20 cellular contexts compared by ENCODE assay signal in the genomic region with DNA sequence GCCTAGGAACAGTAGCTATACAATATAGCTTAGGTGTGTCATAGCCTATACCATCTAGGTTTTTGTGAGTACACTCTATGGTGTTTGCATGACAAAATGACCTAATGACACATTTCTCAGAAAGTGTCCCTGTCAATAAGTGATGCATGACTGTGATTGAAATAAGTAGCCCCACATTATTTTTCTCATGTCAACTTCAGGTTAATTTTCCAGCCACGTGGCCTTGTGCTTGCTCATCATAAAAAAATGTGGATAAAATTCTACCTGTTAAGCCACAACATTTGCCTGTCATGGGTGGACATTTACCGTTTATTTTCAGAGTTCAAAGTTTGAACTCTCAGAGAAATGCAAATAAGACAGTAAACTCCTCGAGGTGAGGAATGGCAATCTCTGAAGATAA. TPM values are rescaled to one million over a fixed set of nuclear protein-coding genes. Genes with fewer than 3 reads are reported as not detected.
DNase-seq lines count a peak whose midpoint lies in the region; ATAC-seq, FAIRE-seq and TF ChIP-seq lines count a peak whose summit lies in the region.
"Had no signal": no experiment of that assay in that cellular context is flagged by ENCODE, and none has a peak within 500 bp of the region (broad histone marks: within the 10 kb centered on the region; RNA-seq: fewer than 3 reads in every experiment).

No MANE protein-coding gene starts in this region.

- DNase-seq in HepG2 (ENCODE audit: low spot score) (peak; percentile 45), right lobe of liver (no peak), M059J (ENCODE audit: low read depth) (peak; percentile 20), left colon (no peak), D341Med (ENCODE audit: low spot score) (no peak), nucleus accumbens (lab: John Stamatoyannopoulos, UW) (no peak)
- DNase-seq: ACHN; BE2C; C1 segment of cervical spinal cord; CD4-positive, CD25-positive, alpha-beta regulatory T cell; CD8-positive, alpha-beta memory T cell; COR-L47; DMS153; DND-41; H9; KG1 had no signal

- no peak for TF ChIP-seq CTCF in HepG2 (CRISPR knock-in tag; IDR thresholded peaks at IDR 0.05)
- no peak for TF ChIP-seq CTCF in right lobe of liver (IDR thresholded peaks at IDR 0.05)

- BruUV-seq in HepG2 (replicated peaks; lab: Mats Ljungman, UMichigan): no TSS peak

- no peak overlapping the region for H2AFZ ChIP-seq in HepG2 (ENCODE audit: low read length)

- no peak for TF ChIP-seq RAD21 in HepG2 (CRISPR knock-in tag; IDR thresholded peaks at IDR 0.05)

- no peaks in the 10 kb centered on the region for H4K20me1 ChIP-seq in HepG2 (ENCODE audit: insufficient read depth, low read length)

- ATAC-seq in HepG2: no peak
- no peak for ATAC-seq in right lobe of liver
- peak; percentile 47 for ATAC-seq in left colon
- no peak for ATAC-seq in GM21390 (IDR thresholded peaks at IDR 0.05; ENCODE audit: unreplicated experiment)
- ATAC-seq: GM12878 had no signal

- H3K27me3 ChIP-seq in HepG2 (ENCODE audit: control insufficient read depth in 1 of 2, insufficient read depth in 2 of 2, low read length in 2 of 2) (no peaks in the 10 kb centered on the region), right lobe of liver (no peaks in the 10 kb centered on the region)
- H3K27me3 ChIP-seq: BE2C had no signal

- H3K4me3 ChIP-seq in HepG2 (replicated peaks in 1 of 3; ENCODE audit: insufficient read depth in 1 of 3, low read depth in 2 of 3, low read length in 3 of 3) (no peak overlapping the region), right lobe of liver (no peak overlapping the region)
- H3K4me3 ChIP-seq: GM12878 had no signal

- in situ Hi-C loops in HepG2 (cut with HindIII; ENCODE audit: extremely low pct_ligation_motif_present, low pct_unique_long_range_greater_than_20kb): no loop called here

- FAIRE-seq in HepG2 (lab: Jason Lieb, UNC): peak; percentile 55
- FAIRE-seq: GM12878, H1, HTR-8/SVneo had no signal

- 3% methylated on average over 3 of the region's 3 CpGs for WGBS in HepG2 (ENCODE audit: low lambda C conversion rate)
- 33% methylated on average over 3 of the region's 3 CpGs for WGBS in right lobe of liver (ENCODE audit: insufficient coverage, low coverage, low lambda C conversion rate, missing lambda C conversion rate)

- TF ChIP-seq EP300 in HepG2 (IDR thresholded peaks at IDR 0.05; ENCODE audit: low read depth in 2 of 2, low read length in 2 of 2) (no peak), HepG2 (CRISPR knock-in tag; IDR thresholded peaks at IDR 0.05; ENCODE audit: borderline replicate concordance) (no peak)

- H3K27ac ChIP-seq in HepG2 (ENCODE audit: extremely low read length, insufficient read depth, low read length) (no peak overlapping the region), right lobe of liver (no peak overlapping the region)

- TF ChIP-seq POLR2A in HepG2 (IDR thresholded peaks at IDR 0.05; ENCODE audit: insufficient read depth in 1 of 2, low read depth in 2 of 2, low read length in 2 of 2) (no peak), right lobe of liver (IDR thresholded peaks at IDR 0.05) (no peak)

- CTCF ChIA-PET in HepG2 (lab: Yijun Ruan, JAX; ENCODE audit: low intra/inter-chr PET ratio, low total read pairs): no interaction called here

- H3K36me3 ChIP-seq in HepG2 (replicated peaks in 1 of 2; ENCODE audit: control insufficient read depth in 1 of 2, insufficient read depth in 2 of 2, low read length in 2 of 2) (no peaks in the 10 kb centered on the region), right lobe of liver (no peaks in the 10 kb centered on the region)
- H3K36me3 ChIP-seq: BE2C had no signal

- H3K9ac ChIP-seq in HepG2 (ENCODE audit: insufficient read depth, low read depth, low read length): no peak overlapping the region

- POLR2A ChIA-PET in HepG2 (lab: Yijun Ruan, JAX): no interaction called here

- H3K79me2 ChIP-seq in HepG2 (ENCODE audit: insufficient read depth, low read length): peaks cover 13% of the 10 kb centered on the region

- 0 out of 2 replicates have a peak overlapping the region, but pooled peaks have one; percentile 26 for H3K4me2 ChIP-seq in HepG2 (ENCODE audit: low read depth, low read length)

- intact Hi-C loops in HepG2 (cut with micrococcal nuclease; ENCODE audit: unreplicated experiment): no loop called here
- intact Hi-C loops in right lobe of liver (cut with DNase I): no loop called here
- intact Hi-C loops in left colon (cut with DNase I, micrococcal nuclease): no loop called here

- H3K9me3 ChIP-seq in HepG2 (ENCODE audit: low read length): no peaks in the 10 kb centered on the region
- no peaks in the 10 kb centered on the region for H3K9me3 ChIP-seq in right lobe of liver
- H3K9me3 ChIP-seq: BE2C had no signal

- H3K4me1 ChIP-seq in HepG2 (ENCODE audit: insufficient read depth, low read length): peaks cover 49% of the 10 kb centered on the region
- H3K4me1 ChIP-seq in right lobe of liver: no peaks in the 10 kb centered on the region

TF ChIP-seq in HepG2, 621 proteins besides CTCF, POLR2A, EP300 and RAD21 (continues in another document):
- TF ChIP-seq ZNF607 (CRISPR knock-in tag; IDR thresholded peaks at IDR 0.05; ENCODE audit: borderline replicate concordance): no peak
- TF ChIP-seq ZNF792 (CRISPR knock-in tag; IDR thresholded peaks at IDR 0.05): no peak
- peak; percentile 63 for TF ChIP-seq FOSL2 (CRISPR knock-in tag; IDR thresholded peaks at IDR 0.05)
- TF ChIP-seq ZXDC (CRISPR knock-in tag; IDR thresholded peaks at IDR 0.05): no peak
- TF ChIP-seq MBD4 (IDR thresholded peaks at IDR 0.05; ENCODE audit: borderline replicate concordance, low read length): no peak
- TF ChIP-seq XRCC5 (optimal IDR thresholded peaks at IDR 0.05; ENCODE audit: low read length): no peak
- TF ChIP-seq HOXA9 (CRISPR knock-in tag; IDR thresholded peaks at IDR 0.05; ENCODE audit: borderline replicate concordance): no peak
- no peak for TF ChIP-seq ZNF138 (CRISPR knock-in tag; IDR thresholded peaks at IDR 0.05; ENCODE audit: low read depth)
- TF ChIP-seq SP1 (IDR thresholded peaks at IDR 0.05): no peak
- no peak for TF ChIP-seq SP1 (CRISPR knock-in tag; IDR thresholded peaks at IDR 0.05)
- TF ChIP-seq THAP11 (CRISPR knock-in tag; IDR thresholded peaks at IDR 0.05): 0 out of 2 replicates have a peak, but pooled peaks have one; percentile 13

RNA-seq across cellular contexts. Expression of gene DISC1, which starts 5.5 kb away (rescaled TPM):
- 3.1 and 4.2 TPM in 2 replicates for total RNA-seq in HepG2 (2016; rRNA removed; fragmentation: Illumina TruSeq; extraction: Trizol)
- total RNA-seq in HepG2 (2016; cell fraction: cytosol; rRNA removed; fragmentation: Illumina TruSeq; extraction: Trizol; ENCODE audit: low read depth): 3.2 and 3.7 TPM in 2 replicates
- total RNA-seq in HepG2 (2016; cell fraction: insoluble cytoplasmic fraction; rRNA removed; fragmentation: Illumina TruSeq; extraction: Trizol): 2.7 and 3.2 TPM in 2 replicates
- 2.0 and 2.1 TPM in 2 replicates for total RNA-seq in HepG2 (2016; cell fraction: membrane; rRNA removed; fragmentation: Illumina TruSeq; extraction: Trizol)
- total RNA-seq in HepG2 (2016; cell fraction: nucleus; rRNA removed; fragmentation: Illumina TruSeq; extraction: Trizol): 11.7 and 13.7 TPM in 2 replicates
- polyA plus RNA-seq in HepG2 (2011; rRNA removed): 4.0 and 4.6 TPM in 2 replicates
- polyA plus RNA-seq in HepG2 (2011; cell fraction: cytosol; rRNA removed): 2.4 and 2.6 TPM in 2 replicates
- 8.2 and 12.2 TPM in 2 replicates for polyA plus RNA-seq in HepG2 (2011; cell fraction: nucleus; rRNA removed)
- 1.7 and 1.9 TPM in 2 replicates for polyA plus RNA-seq in HepG2 (2012)
- 0.10 and 0.16 TPM in 2 replicates for polyA plus RNA-seq in HepG2 (2016; cell fraction: cytosol; fragmentation: Illumina TruSeq; extraction: Trizol; ENCODE audit: low read depth)
- polyA plus RNA-seq in HepG2 (2016; cell fraction: insoluble cytoplasmic fraction; fragmentation: Illumina TruSeq; extraction: Trizol; ENCODE audit: low read depth): 1.5 and 1.7 TPM in 2 replicates
- 0.24 and 0.28 TPM in 2 replicates for polyA plus RNA-seq in HepG2 (2016; cell fraction: membrane; fragmentation: Illumina TruSeq; extraction: Trizol; ENCODE audit: low read depth)
- 2.9 and 3.5 TPM in 2 replicates for polyA plus RNA-seq in HepG2 (2016; cell fraction: nucleus; fragmentation: Illumina TruSeq; extraction: Trizol; ENCODE audit: insufficient read depth, low read depth)
- 0.05 and 38.4 TPM in 2 replicates for polyA minus RNA-seq in HepG2 (2011; rRNA and poly(A)+ RNA removed; ENCODE audit: low replicate concordance)
- 4.8 and 5.2 TPM in 2 replicates for polyA minus RNA-seq in HepG2 (2011; cell fraction: cytosol; rRNA and poly(A)+ RNA removed)
- 51.5 and 66.8 TPM in 2 replicates for polyA minus RNA-seq in HepG2 (2011; cell fraction: nucleus; rRNA and poly(A)+ RNA removed)
- total RNA-seq in right lobe of liver: 1 to 10 TPM; 1.8 to 3.3 (median 2.4) TPM
- total RNA-seq in M059J (2014; rRNA removed; shearing (Covaris generic)): 3.9 and 5.8 TPM in 2 replicates
- 10 to 100 TPM in 1 of 2 donors, 1 to 10 TPM in 1; 9.2 to 12.8 TPM for total RNA-seq in left colon

Comparison
In these comparisons a context has a peak if more than half of its experiments do, and no peak if none do; other contexts are left out.
1. DNase-seq: peak in HepG2 (single experiment) and M059J (single experiment); none in right lobe of liver (0 of 3), left colon (0 of 2), D341Med (single experiment) and nucleus accumbens (0 of 56).